ENCODE assay signal across 10 cellular contexts in the genomic region with DNA sequence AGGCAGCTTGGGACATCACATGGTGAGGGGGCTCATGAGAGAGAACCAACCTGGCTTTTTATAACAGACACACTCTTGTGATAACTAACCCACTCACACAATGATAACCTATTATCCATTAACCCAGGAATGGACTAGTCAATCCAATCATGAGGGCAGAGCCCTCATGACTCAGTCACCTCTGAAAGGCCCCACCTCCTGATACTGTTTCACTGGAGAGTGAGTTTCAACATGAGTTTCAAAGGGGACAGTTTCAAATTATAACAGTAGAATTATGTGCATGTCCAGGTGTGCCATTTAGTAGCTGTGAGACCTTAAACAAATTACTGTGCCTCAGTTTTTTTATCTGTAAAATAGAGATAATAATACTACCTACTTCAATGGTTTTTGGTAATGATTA. TPM values are rescaled to one million over a fixed set of nuclear protein-coding genes. Genes with fewer than 3 reads are reported as not detected.
DNase-seq lines count a peak whose midpoint lies in the region; ATAC-seq and TF ChIP-seq lines count a peak whose summit lies in the region.
"Had no signal": no experiment of that assay in that cellular context is flagged by ENCODE, and none has a peak within 500 bp of the region (broad histone marks: within the 10 kb centered on the region; RNA-seq: fewer than 3 reads in every experiment).

No MANE protein-coding gene starts in this region.

- H3K27me3 Mint-ChIP-seq in endothelial cell (ENCODE audit: unreplicated experiment): peaks cover 5% of the 10 kb centered on the region

- in situ Hi-C loops in GM13977 (cut with MboI; ENCODE audit: low pct_unique_long_range_greater_than_20kb, low sequenced_read_pairs, unreplicated experiment): no loop called here

- no peak overlapping the region for H3K27ac Mint-ChIP-seq in endothelial cell (ENCODE audit: unreplicated experiment)

- H3K36me3 Mint-ChIP-seq in endothelial cell (ENCODE audit: low read depth, unreplicated experiment): no peaks in the 10 kb centered on the region

- H3K4me3 ChIP-seq in epithelial cell of proximal tubule (ENCODE audit: low read depth, low read length) (no peak overlapping the region), testis (no peak overlapping the region)
- H3K4me3 ChIP-seq: upper lobe of left lung had no signal

- H3K27ac ChIP-seq in testis: no peak overlapping the region

- no peak for TF ChIP-seq POLR2A in testis (IDR thresholded peaks at IDR 0.05)

- TF ChIP-seq CTCF in GM13977 (IDR thresholded peaks at IDR 0.05; ENCODE audit: extremely low read depth, insufficient read depth, missing control alignments) (no peak), GM20000 (IDR thresholded peaks at IDR 0.05; ENCODE audit: extremely low read depth, missing control alignments) (no peak), epithelial cell of proximal tubule (conservative IDR thresholded peaks at IDR 0.05; ENCODE audit: low read depth, low read length) (no peak), endothelial cell (IDR thresholded peaks at IDR 0.05; ENCODE audit: unreplicated experiment) (no peak), testis (IDR thresholded peaks at IDR 0.05) (no peak)

- H3K9me3 Mint-ChIP-seq in endothelial cell (ENCODE audit: unreplicated experiment): no peaks in the 10 kb centered on the region

- no peaks in the 10 kb centered on the region for H3K27me3 ChIP-seq in testis
- H3K27me3 ChIP-seq: upper lobe of left lung had no signal

- H3K36me3 ChIP-seq in testis (ENCODE audit: low read depth, missing control alignments): no peaks in the 10 kb centered on the region
- H3K36me3 ChIP-seq: upper lobe of left lung had no signal

- DNase-seq in GM13977 (ENCODE audit: low spot score) (peak; percentile 36), GM20000 (ENCODE audit: low spot score) (peak; percentile 41), epithelial cell of proximal tubule (ENCODE audit: low read depth) (peak; percentile 73), endothelial cell (ENCODE audit: low spot score) (no peak), testis (no peak), Right ventricle myocardium superior (no peak), AG08395 (ENCODE audit: low spot score) (no peak)
- DNase-seq: NCI-H1105 treated with DMSO at 0.1 percent for 48 hours, upper lobe of left lung had no signal

- H3K4me3 Mint-ChIP-seq in endothelial cell (ENCODE audit: unreplicated experiment): no peak overlapping the region

- ATAC-seq in HG03196 (IDR thresholded peaks at IDR 0.05; ENCODE audit: unreplicated experiment) (peak; percentile 93), Right ventricle myocardium superior (ENCODE audit: poor library complexity) (no peak)

- H3K4me1 ChIP-seq in testis: no peaks in the 10 kb centered on the region

- H3K4me1 Mint-ChIP-seq in endothelial cell (ENCODE audit: unreplicated experiment): peaks cover 8% of the 10 kb centered on the region

- intact Hi-C loops in testis (cut with DNase I; ENCODE audit: low total_unique reads): no loop called here
- intact Hi-C loops in Right ventricle myocardium superior (cut with DNase I): loop anchor here (5.0 to 10.0 kb wide), 2 partner anchors 50 to 163 kb away; partner anchors contain the start of gene PPP2R5A

- H3K9me3 ChIP-seq in testis: no peaks in the 10 kb centered on the region
- H3K9me3 ChIP-seq: upper lobe of left lung had no signal

RNA-seq across cellular contexts. Expression of gene PPP2R5A, which starts 47.6 kb away (rescaled TPM):
- total RNA-seq in epithelial cell of proximal tubule (31.1 and 31.2 TPM in 2 replicates), endothelial cell (ENCODE audit: unreplicated experiment) (25.5 TPM), testis (10 to 100 TPM; 19.9 to 26.9 TPM), Right ventricle myocardium superior (77.9 TPM)
- 37.8 TPM for polyA plus RNA-seq in testis (ENCODE audit: insufficient read depth, low read depth, low replicate concordance)

Comparison
In these comparisons a context has a peak if more than half of its experiments do, and no peak if none do; other contexts are left out.
1. DNase-seq: peak in GM13977 (single experiment), GM20000 (single experiment) and epithelial cell of proximal tubule (single experiment); none in endothelial cell (single experiment), testis (single experiment), Right ventricle myocardium superior (single experiment) and AG08395 (single experiment).